In the genomic region with DNA sequence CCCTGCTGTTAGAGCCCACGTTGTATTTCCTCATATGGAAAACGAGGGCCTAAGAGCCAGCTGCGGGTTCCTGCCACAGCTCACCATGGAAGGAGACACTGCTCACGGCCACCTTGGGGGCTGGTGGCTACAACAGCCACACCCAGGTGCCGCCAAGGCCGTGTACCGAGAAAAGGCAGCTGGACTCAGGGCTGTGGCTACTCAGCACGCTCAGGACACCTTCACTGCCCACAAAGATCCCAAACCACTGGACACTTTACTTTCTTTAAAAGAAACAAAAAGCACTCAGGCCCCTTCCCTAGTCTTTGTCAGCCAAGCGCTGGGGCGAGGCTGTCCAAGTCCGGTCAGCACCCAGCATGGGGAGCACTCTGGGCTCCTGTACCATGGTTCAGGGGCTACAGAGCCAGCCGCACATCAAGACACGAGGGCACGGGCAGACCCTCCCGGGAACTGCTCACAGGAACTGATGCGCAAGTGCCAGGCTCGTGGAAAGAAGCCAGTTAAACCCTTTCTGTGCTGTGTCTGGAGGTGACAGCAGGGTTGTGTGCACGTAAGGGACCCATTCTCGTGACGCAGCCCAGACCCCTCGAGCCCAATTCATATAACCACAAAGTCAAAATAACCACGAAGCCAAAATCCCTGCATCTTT, we compare ENCODE assay signal across 10 cellular contexts. TPM values are rescaled to one million over a fixed set of nuclear protein-coding genes. Genes with fewer than 3 reads are reported as not detected.
DNase-seq lines count a peak whose midpoint lies in the region; ATAC-seq and TF ChIP-seq lines count a peak whose summit lies in the region.
"Had no signal": no experiment of that assay in that cellular context is flagged by ENCODE, and none has a peak within 500 bp of the region (broad histone marks: within the 10 kb centered on the region; RNA-seq: fewer than 3 reads in every experiment).

No MANE protein-coding gene starts in this region.

- ATAC-seq in Right ventricle myocardium inferior, result no peak
- ATAC-seq in Right ventricle myocardium superior (ENCODE audit: poor library complexity), result no peak
- ATAC-seq in central memory CD8-positive, alpha-beta T cell (replicated peaks; ENCODE audit: extremely low read depth, poor library complexity, severe bottlenecking), result no peak
- no peak for ATAC-seq in naive thymus-derived CD8-positive, alpha-beta T cell
- ATAC-seq in HG03139 (IDR thresholded peaks at IDR 0.05; ENCODE audit: unreplicated experiment), result no peak

- H3K27ac ChIP-seq in vagina, result peak overlapping the region; percentile 78

- peaks cover 88% of the 10 kb centered on the region for H3K36me3 Mint-ChIP-seq in central memory CD8-positive, alpha-beta T cell (ENCODE audit: insufficient read depth)
- peaks cover 0 to 94% (median 29%) of the 10 kb centered on the region in 3 donors for H3K36me3 Mint-ChIP-seq in naive thymus-derived CD8-positive, alpha-beta T cell

- POLR2A ChIA-PET in naive thymus-derived CD8-positive, alpha-beta T cell (lab: Charles Lee), result interaction anchor here (0.6 to 1.6 kb wide), 2 partner anchors 10 to 52 kb away, joined by 3 read pairs; no protein-coding TSS in a partner anchor

- peak overlapping the region; percentile 19 for H3K27ac Mint-ChIP-seq in central memory CD8-positive, alpha-beta T cell (ENCODE audit: low read depth)
- peak overlapping the region in 7 of 10 donors; percentile 46 to 88 (median 60) for H3K27ac Mint-ChIP-seq in naive thymus-derived CD8-positive, alpha-beta T cell

- no peak for TF ChIP-seq CTCF in vagina (IDR thresholded peaks at IDR 0.05)

- H3K4me1 ChIP-seq in vagina, result peaks cover 55% of the 10 kb centered on the region

- DNase-seq in Right ventricle myocardium inferior (ENCODE audit: missing footprints) (peak; percentile 55), Right ventricle myocardium superior (no peak), vagina (ENCODE audit: extremely low spot score in 2 of 2) (no peak), NCI-H526 treated with DMSO at 0.1 percent for 48 hours (lab: John Stamatoyannopoulos, UW) (no peak)
- DNase-seq in central memory CD8-positive, alpha-beta T cell (ENCODE audit: low spot score in 2 of 2), result no peak
- DNase-seq in naive thymus-derived CD8-positive, alpha-beta T cell, result no peak
- DNase-seq in stimulated activated CD4-positive, alpha-beta T cell treated with anti-CD3 and anti-CD28 coated beads, Interleukin-12 subunit alpha, Interleukin-12 subunit beta, amount 100 ng/mL, for 4 hours, result no peak
- DNase-seq: activated naive CD4-positive, alpha-beta T cell treated with anti-CD3 and anti-CD28 coated beads for 36 hours had no signal

- no peak overlapping the region for H3K4me3 Mint-ChIP-seq in central memory CD8-positive, alpha-beta T cell
- no peak overlapping the region for H3K4me3 Mint-ChIP-seq in naive thymus-derived CD8-positive, alpha-beta T cell
- H3K4me3 Mint-ChIP-seq: activated naive CD4-positive, alpha-beta T cell treated with anti-CD3 and anti-CD28 coated beads for 36 hours; T-helper 2 cell treated with Interferon-gamma antibody and Interleukin-4, amounts not matched to agents 5 μg/mL and 100 μg/mL, for 36 hours had no signal

- H3K36me3 ChIP-seq in vagina, result peaks cover 0 to 83% of the 10 kb centered on the region in 2 donors

- H3K9me3 ChIP-seq in vagina, result no peaks in the 10 kb centered on the region

- no peaks in the 10 kb centered on the region for H3K9me3 Mint-ChIP-seq in central memory CD8-positive, alpha-beta T cell
- H3K9me3 Mint-ChIP-seq in naive thymus-derived CD8-positive, alpha-beta T cell, result no peaks in the 10 kb centered on the region
- H3K9me3 Mint-ChIP-seq: activated naive CD4-positive, alpha-beta T cell treated with anti-CD3 and anti-CD28 coated beads for 36 hours; T-helper 2 cell treated with Interferon-gamma antibody and Interleukin-4, amounts not matched to agents 5 μg/mL and 100 μg/mL, for 36 hours had no signal

- no peaks in the 10 kb centered on the region for H3K27me3 Mint-ChIP-seq in central memory CD8-positive, alpha-beta T cell
- H3K27me3 Mint-ChIP-seq in naive thymus-derived CD8-positive, alpha-beta T cell, result no peaks in the 10 kb centered on the region

- H3K4me1 Mint-ChIP-seq in central memory CD8-positive, alpha-beta T cell, result peaks cover 48% of the 10 kb centered on the region
- peaks cover 21 to 38% (median 35%) of the 10 kb centered on the region in 4 donors for H3K4me1 Mint-ChIP-seq in naive thymus-derived CD8-positive, alpha-beta T cell

- no peak overlapping the region for H3K4me3 ChIP-seq in vagina

- intact Hi-C loops in Right ventricle myocardium inferior (cut with DNase I), result no loop called here
- intact Hi-C loops in Right ventricle myocardium superior (cut with DNase I), result no loop called here
- intact Hi-C loops in vagina (cut with DNase I), result no loop called here

- no peak for TF ChIP-seq POLR2A in vagina (IDR thresholded peaks at IDR 0.05)

- no peaks in the 10 kb centered on the region for H3K27me3 ChIP-seq in vagina

RNA-seq across cellular contexts. Expression of a gene that starts 18.5 kb away (rescaled TPM):
- total RNA-seq in Right ventricle myocardium inferior, result 10.4 TPM
- 10.0 TPM for total RNA-seq in Right ventricle myocardium superior
- 10 to 100 TPM; 10.1 to 11.6 TPM for total RNA-seq in naive thymus-derived CD8-positive, alpha-beta T cell
- 1 to 10 TPM in 2 of 3 donors, under 1 TPM in 1; 0.91 to 1.5 (median 1.0) TPM for polyA plus RNA-seq in naive thymus-derived CD8-positive, alpha-beta T cell
- total RNA-seq in vagina, result 21.1 TPM

RNA-seq across cellular contexts. Expression of a gene that starts 26.2 kb away (rescaled TPM):
- total RNA-seq in Right ventricle myocardium inferior (62.6 TPM), Right ventricle myocardium superior (54.4 TPM), vagina (67.8 TPM)
- total RNA-seq in naive thymus-derived CD8-positive, alpha-beta T cell, result 100 to 1,000 TPM; 184 to 201 TPM
- polyA plus RNA-seq in naive thymus-derived CD8-positive, alpha-beta T cell, result 10 to 100 TPM; 47.6 to 72.1 (median 48.6) TPM

RNA-seq across cellular contexts. Expression of a gene that starts 34.7 kb away (rescaled TPM):
- total RNA-seq in Right ventricle myocardium inferior (7.9 TPM), Right ventricle myocardium superior (8.6 TPM), vagina (26.5 TPM)
- 10 to 100 TPM; 72.9 to 80.0 TPM for total RNA-seq in naive thymus-derived CD8-positive, alpha-beta T cell
- 10 to 100 TPM; 39.6 to 53.5 (median 42.4) TPM for polyA plus RNA-seq in naive thymus-derived CD8-positive, alpha-beta T cell
